1 cellular context compared by ENCODE assay signal in genomic region chr20:64255361-64256281, GRCh38.
TF ChIP-seq lines count a peak whose summit lies in the region.

Gene PCMTD2, plus strand, starts transcription at chr20:64255748. Its CDS starts 4,218 bp downstream, at chr20:64259966.

TF ChIP-seq in HepG2, 621 proteins besides CTCF, POLR2A, EP300 and RAD21 (continued from another document and continues in another):
- TF ChIP-seq RERE (CRISPR knock-in tag; IDR thresholded peaks at IDR 0.05; ENCODE audit: low read depth) (peak; percentile 73; the same call in 1 of the 2 replicates), RFXANK (CRISPR knock-in tag; IDR thresholded peaks at IDR 0.05) (peak; percentile 49; the same call in 1 of the 2 replicates), MYC (CRISPR knock-in tag; IDR thresholded peaks at IDR 0.05; ENCODE audit: borderline replicate concordance) (peak; percentile 87; the same call in 1 of the 2 replicates), THAP11 (CRISPR knock-in tag; IDR thresholded peaks at IDR 0.05) (peak; percentile 86), SAFB2 (CRISPR knock-in tag; IDR thresholded peaks at IDR 0.05; ENCODE audit: borderline replicate concordance, low read depth) (peak; percentile 99), ZNF782 (CRISPR knock-in tag; IDR thresholded peaks at IDR 0.05; ENCODE audit: borderline replicate concordance) (peak; percentile 89; the same call in 1 of the 2 replicates), RBAK (CRISPR knock-in tag; IDR thresholded peaks at IDR 0.05) (no peak), HDAC2 (CRISPR knock-in tag; IDR thresholded peaks at IDR 0.05) (peak; percentile 60; the same call in 1 of the 2 replicates), PAX8 (CRISPR knock-in tag; IDR thresholded peaks at IDR 0.05; ENCODE audit: borderline replicate concordance) (peak; percentile 80), ZNF784 (CRISPR knock-in tag; IDR thresholded peaks at IDR 0.05; ENCODE audit: borderline replicate concordance) (peak; percentile 74; the same call in 1 of the 2 replicates), U2AF1 (optimal IDR thresholded peaks at IDR 0.05; ENCODE audit: low read depth, low read length) (no peak), GPN1 (CRISPR knock-in tag; IDR thresholded peaks at IDR 0.05; ENCODE audit: borderline replicate concordance) (no peak; the same call in 1 of the 2 replicates), ZNF512 (CRISPR knock-in tag; IDR thresholded peaks at IDR 0.05) (no peak; the same call in 1 of the 2 replicates), ZNF7 (CRISPR knock-in tag; IDR thresholded peaks at IDR 0.05) (no peak), ZBTB10 (CRISPR knock-in tag; IDR thresholded peaks at IDR 0.05; ENCODE audit: borderline replicate concordance) (no peak; the same call in 1 of the 2 replicates), CCAR2 (optimal IDR thresholded peaks at IDR 0.05; ENCODE audit: low read depth, low read length) (no peak), TBX3 (IDR thresholded peaks at IDR 0.05; ENCODE audit: borderline replicate concordance) (no peak), ZNF503 (CRISPR knock-in tag; IDR thresholded peaks at IDR 0.05) (no peak; the same call in none of the 2 replicates), ZBTB2 (CRISPR knock-in tag; IDR thresholded peaks at IDR 0.05; ENCODE audit: low read depth) (peak; percentile 86), ZNF484 (CRISPR knock-in tag; IDR thresholded peaks at IDR 0.05; ENCODE audit: borderline replicate concordance, low read depth) (0 out of 2 replicates have a peak, but pooled peaks have one; percentile 81), BHLHE40 (IDR thresholded peaks at IDR 0.05; ENCODE audit: low read length) (peak; percentile 15; the same call in 1 of the 2 replicates), DDIT3 (CRISPR knock-in tag; IDR thresholded peaks at IDR 0.05) (no peak), TFDP1 (CRISPR knock-in tag; IDR thresholded peaks at IDR 0.05; ENCODE audit: borderline replicate concordance) (peak; percentile 81), ZFP36 (IDR thresholded peaks at IDR 0.05; ENCODE audit: borderline replicate concordance, low read depth, low read length, partially characterized antibody) (no peak), ESRRA (CRISPR knock-in tag; IDR thresholded peaks at IDR 0.05; ENCODE audit: low read depth) (peak; percentile 66), SMAD9 (CRISPR knock-in tag; IDR thresholded peaks at IDR 0.05) (no peak), ZNF496 (CRISPR knock-in tag; IDR thresholded peaks at IDR 0.05; ENCODE audit: insufficient replicate concordance) (no peak), ZKSCAN1 (IDR thresholded peaks at IDR 0.05; ENCODE audit: low read length) (no peak), ZNF142 (CRISPR knock-in tag; IDR thresholded peaks at IDR 0.05) (peak; percentile 76; the same call in 1 of the 2 replicates), MAF1 (CRISPR knock-in tag; IDR thresholded peaks at IDR 0.05; ENCODE audit: borderline replicate concordance) (peak; percentile 25; the same call in 1 of the 2 replicates), CERS6 (CRISPR knock-in tag; IDR thresholded peaks at IDR 0.05) (peak; percentile 16; the same call in 1 of the 2 replicates)
